ENCODE assay signal across 12 cellular contexts in the genomic region with DNA sequence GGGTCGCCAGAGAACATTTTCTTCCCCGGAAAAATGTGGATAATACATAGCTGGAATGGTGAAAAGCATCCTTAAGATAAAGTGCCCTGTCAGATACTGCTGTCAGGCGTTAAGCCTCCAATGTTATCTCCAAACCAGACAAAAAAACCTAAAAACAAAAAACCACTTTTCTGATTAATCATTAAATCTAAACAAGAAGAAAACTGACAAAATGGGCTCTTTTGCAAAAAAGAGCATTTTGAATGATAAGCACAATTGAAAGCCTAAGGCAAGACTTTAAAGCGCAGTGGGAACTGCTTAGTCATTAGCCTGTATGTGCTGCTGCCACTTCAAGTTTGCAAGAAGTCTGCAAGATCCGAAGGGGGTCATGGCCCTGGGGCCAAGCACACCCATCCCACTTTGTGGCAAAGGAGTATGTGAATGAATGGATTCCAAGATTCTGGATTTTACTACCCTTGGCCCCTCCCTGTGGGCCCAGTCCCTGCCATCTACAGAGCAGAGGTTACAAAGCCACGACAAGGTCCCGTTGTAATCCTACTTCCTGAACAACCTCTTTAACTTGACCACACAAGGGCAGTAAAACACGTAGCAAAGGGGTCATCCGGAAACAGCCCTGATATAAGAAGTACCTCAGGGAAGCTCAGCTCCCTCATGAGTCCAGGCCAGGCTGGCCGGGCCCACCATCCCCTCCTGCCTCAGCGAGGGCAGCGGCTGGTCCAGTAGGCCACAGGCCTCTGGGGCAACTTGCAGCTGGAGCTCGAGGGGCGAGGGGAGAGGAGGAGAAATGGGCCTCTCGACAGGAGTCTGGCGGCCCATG. TPM values are rescaled to one million over a fixed set of nuclear protein-coding genes. Genes with fewer than 3 reads are reported as not detected.
A peak's percentile ranks its signal among the peaks of the same experiment; 100 is the strongest.
DNase-seq lines count a peak whose midpoint lies in the region; ATAC-seq and TF ChIP-seq lines count a peak whose summit lies in the region.
"Had no signal": no experiment of that assay in that cellular context is flagged by ENCODE, and none has a peak within 500 bp of the region (broad histone marks: within the 10 kb centered on the region; RNA-seq: fewer than 3 reads in every experiment).

No MANE protein-coding gene starts in this region.

- ATAC-seq in mucosa of descending colon, result peak; percentile 64

- TF ChIP-seq CTCF in mucosa of descending colon (IDR thresholded peaks at IDR 0.05), result no peak
- TF ChIP-seq CTCF in sigmoid colon (IDR thresholded peaks at IDR 0.05), result no peak

- peaks cover 47% of the 10 kb centered on the region for H3K4me1 ChIP-seq in NT2/D1 (ENCODE audit: insufficient read depth, insufficient read length)
- no peaks in the 10 kb centered on the region for H3K4me1 ChIP-seq in mucosa of descending colon (ENCODE audit: low read depth)
- peaks cover 0 to 58% (median 45%) of the 10 kb centered on the region in 4 donors for H3K4me1 ChIP-seq in sigmoid colon

- WGBS in sigmoid colon, 2 donors, result 56 to 65% methylated on average over 16 of the region's 16 CpGs

- no peak for TF ChIP-seq POLR2A in sigmoid colon (IDR thresholded peaks at IDR 0.05)

- H3K36me3 ChIP-seq in NT2/D1 (ENCODE audit: insufficient read depth, insufficient read length, low read length) (peaks cover 54% of the 10 kb centered on the region), mucosa of descending colon (ENCODE audit: low read depth) (no peaks in the 10 kb centered on the region), MG63 (no peaks in the 10 kb centered on the region), sigmoid colon (no peaks in the 10 kb centered on the region)

- intact Hi-C loops in mucosa of descending colon (cut with DNase I, micrococcal nuclease) (no loop called here), sigmoid colon (cut with DNase I) (loop anchor here (5.0 kb wide), 1 partner anchor 42 kb away; no protein-coding TSS in a partner anchor)

- peak overlapping the region in 2 of 4 donors; percentile 2 to 61 for H3K27ac ChIP-seq in sigmoid colon

- H3K4me3 ChIP-seq in NT2/D1 (ENCODE audit: insufficient read length, low read depth) (no peak overlapping the region), mucosa of descending colon (no peak overlapping the region), MG63 (no peak overlapping the region), sigmoid colon (no peak overlapping the region)

- DNase-seq in CD1c-positive myeloid dendritic cell (ENCODE audit: extremely low spot score) (peak; percentile 37), NT2/D1 (ENCODE audit: low read depth, low spot score) (no peak), dedifferentiated amniotic fluid mesenchymal stem cell (ENCODE audit: extremely low spot score) (peak; percentile 35), mucosa of descending colon (no peak), MG63 (no peak), iPS-NIHi7 (ENCODE audit: extremely low spot score) (no peak), sigmoid colon (no peak)
- DNase-seq in activated CD4-positive, alpha-beta T cell treated with anti-CD3 and anti-CD28 coated beads, Interleukin-2, amount 50 U/mL, for 1 hour, result no peak
- DNase-seq: activated T-cell treated with anti-CD3 and anti-CD28 coated beads, Interleukin-2, amount 50 U/mL, for 1 hour; Calu3; effector CD8-positive, alpha-beta T cell; NCI-H1694 treated with DMSO at 0.1 percent for 48 hours had no signal

- H3K9ac ChIP-seq in NT2/D1 (ENCODE audit: insufficient read length, low read depth), result peak overlapping the region; percentile 52

- H3K27me3 ChIP-seq in NT2/D1 (ENCODE audit: insufficient read depth, insufficient read length), result no peaks in the 10 kb centered on the region
- no peaks in the 10 kb centered on the region for H3K27me3 ChIP-seq in MG63
- H3K27me3 ChIP-seq in sigmoid colon, result no peaks in the 10 kb centered on the region

- H3K9me3 ChIP-seq in NT2/D1 (ENCODE audit: insufficient read depth, low read length), result no peaks in the 10 kb centered on the region
- no peaks in the 10 kb centered on the region for H3K9me3 ChIP-seq in mucosa of descending colon
- H3K9me3 ChIP-seq in MG63, result no peaks in the 10 kb centered on the region
- no peaks in the 10 kb centered on the region for H3K9me3 ChIP-seq in sigmoid colon

- no peak for TF ChIP-seq EP300 in sigmoid colon (IDR thresholded peaks at IDR 0.05)

RNA-seq across cellular contexts. Expression of gene SHB, which starts 29.7 kb away (rescaled TPM):
- total RNA-seq in mucosa of descending colon, result 10 to 100 TPM; 20.3 to 23.9 (median 20.6) TPM
- total RNA-seq in MG63 (2014; rRNA removed; shearing (Covaris generic); ENCODE audit: low replicate concordance), result 6.0 and 20.0 TPM in 2 replicates
- 10 to 100 TPM in 3 of 4 donors, 1 to 10 TPM in 1; 6.8 to 33.7 (median 10.3) TPM for total RNA-seq in sigmoid colon
- polyA plus RNA-seq in sigmoid colon, result 10 to 100 TPM in 2 of 3 donors, 1 to 10 TPM in 1; 9.5 to 11.7 (median 10.2) TPM

Comparison
In these comparisons a context has a peak if more than half of its experiments do, and no peak if none do; other contexts are left out.
1. DNase-seq: peak in CD1c-positive myeloid dendritic cell (single experiment) and dedifferentiated amniotic fluid mesenchymal stem cell (single experiment); none in NT2/D1 (single experiment), mucosa of descending colon (0 of 3), activated CD4-positive, alpha-beta T cell treated with anti-CD3 and anti-CD28 coated beads, Interleukin-2, amount 50 U/mL, for 1 hour (single experiment), MG63 (single experiment), iPS-NIHi7 (single experiment) and sigmoid colon (single experiment).